In the genomic region with DNA sequence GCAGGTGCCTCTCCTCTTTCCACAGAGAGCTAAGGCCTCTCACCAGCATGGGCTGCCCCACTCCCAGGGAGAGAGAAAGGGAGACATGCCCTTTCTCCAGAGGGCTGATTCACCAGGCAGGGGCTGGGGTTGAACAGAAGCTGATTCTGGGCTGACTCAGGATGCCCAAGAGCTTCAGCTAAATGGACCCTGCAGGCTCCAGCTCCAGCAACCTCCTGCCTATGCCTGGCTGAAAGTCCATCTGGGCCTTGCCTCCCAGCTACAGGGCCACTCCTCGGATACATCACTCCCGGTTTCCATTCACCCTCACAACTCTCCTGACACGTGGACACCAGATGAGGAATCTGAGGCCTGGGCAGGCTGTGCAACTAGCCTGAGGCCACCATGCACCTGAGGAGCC, we compare ENCODE assay signal across 18 cellular contexts.
"Had no signal": no experiment of that assay in that cellular context is flagged by ENCODE, and none has a peak within 500 bp of the region (broad histone marks: within the 10 kb centered on the region; RNA-seq: fewer than 3 reads in every experiment).

No MANE protein-coding gene starts in this region.

- H3K4me1 Mint-ChIP-seq: natural killer cell had no signal

- H3K36me3 Mint-ChIP-seq: activated naive CD4-positive, alpha-beta T cell treated with anti-CD3 and anti-CD28 coated beads, Interleukin-2, amount 50 U/mL, for 72 hours; natural killer cell; WTC11 had no signal

- ATAC-seq: activated CD8-positive, alpha-beta T cell treated with anti-CD3 and anti-CD28 coated beads, Interleukin-2, amount 10 ng/mL, durations not matched to agents 7 days and 5 days; activated naive CD4-positive, alpha-beta T cell treated with anti-CD3 and anti-CD28 coated beads, Interleukin-2, amount 50 U/mL, for 72 hours; esophagus mucosa; natural killer cell; right cardiac atrium; WTC11 had no signal

- H3K9me3 ChIP-seq: left ventricle myocardium inferior, suprapubic skin had no signal

- H3K4me3 ChIP-seq: left ventricle myocardium inferior, suprapubic skin had no signal

- H3K27ac ChIP-seq: left ventricle myocardium inferior, suprapubic skin had no signal

- H3K4me3 Mint-ChIP-seq: activated CD8-positive, alpha-beta T cell treated with anti-CD3 and anti-CD28 coated beads, Interleukin-2, amount 10 ng/mL, durations not matched to agents 7 days and 5 days; natural killer cell; stimulated activated naive CD8-positive, alpha-beta T cell treated with anti-CD3 and anti-CD28 coated beads, Interleukin-15, Interleukin-2, amounts not matched to agents 100 ng/mL and 50 ng/mL, for 24 hours; WTC11 had no signal

- DNase-seq: activated CD4-positive, alpha-beta T cell treated with anti-CD3 and anti-CD28 coated beads for 4 hours; activated CD8-positive, alpha-beta memory T cell treated with anti-CD3 and anti-CD28 coated beads, Interleukin-2, amount 50 U/mL, for 4 hours; activated CD8-positive, alpha-beta T cell treated with anti-CD3 and anti-CD28 coated beads, Interleukin-2, amount 10 ng/mL, durations not matched to agents 7 days and 5 days; activated effector memory CD4-positive, alpha-beta T cell treated with anti-CD3 and anti-CD28 coated beads, Interleukin-2, amount 50 U/mL, for 16 hours; activated T-cell treated with anti-CD3 and anti-CD28 coated beads, Interleukin-2, amount 50 U/mL, for 48 hours; left ventricle myocardium inferior; mesenchymal stem cell; natural killer cell; right cardiac atrium; small intestine; stimulated activated CD4-positive, alpha-beta T cell treated with anti-CD3 and anti-CD28 coated beads, Interleukin-4, amount 100 ng/mL, for 24 hours; trophoblast cell had no signal

- H3K36me3 ChIP-seq: left ventricle myocardium inferior, suprapubic skin had no signal

- H3K9me3 Mint-ChIP-seq: natural killer cell had no signal

- H3K4me1 ChIP-seq: left ventricle myocardium inferior, suprapubic skin had no signal

- H3K27ac Mint-ChIP-seq: activated CD8-positive, alpha-beta T cell treated with anti-CD3 and anti-CD28 coated beads, Interleukin-2, amount 10 ng/mL, durations not matched to agents 7 days and 5 days; activated naive CD4-positive, alpha-beta T cell treated with anti-CD3 and anti-CD28 coated beads, Interleukin-2, amount 50 U/mL, for 72 hours; natural killer cell; progenitor cell of endocrine pancreas; stimulated activated naive CD8-positive, alpha-beta T cell treated with anti-CD3 and anti-CD28 coated beads, Interleukin-15, Interleukin-2, amounts not matched to agents 100 ng/mL and 50 ng/mL, for 24 hours; WTC11 had no signal

- H3K27me3 Mint-ChIP-seq: stimulated activated naive CD8-positive, alpha-beta T cell treated with anti-CD3 and anti-CD28 coated beads, Interleukin-15, Interleukin-2, amounts not matched to agents 100 ng/mL and 50 ng/mL, for 24 hours had no signal
